ENCODE assay signal across 9 cellular contexts in genomic region chr12:30440826-30441602, GRCh38.
DNase-seq lines count a peak whose midpoint lies in the region; ATAC-seq, FAIRE-seq and TF ChIP-seq lines count a peak whose summit lies in the region.
"Had no signal": no experiment of that assay in that cellular context is flagged by ENCODE, and none has a peak within 500 bp of the region (broad histone marks: within the 10 kb centered on the region; RNA-seq: fewer than 3 reads in every experiment).

No MANE protein-coding gene starts in this region.

- no peak for FAIRE-seq in H54 (lab: Jason Lieb, UNC)

- H3K27me3 Mint-ChIP-seq in Calu3 (ENCODE audit: unreplicated experiment) (peaks cover 21% of the 10 kb centered on the region), T-helper 17 cell (peaks cover 14% of the 10 kb centered on the region)

- peak; percentile 30 for DNase-seq in Calu3
- DNase-seq in HL-60 (ENCODE audit: low read depth in 1 of 2, low spot score in 1 of 2), result no peak
- peak; percentile 52 for DNase-seq in SW480 (ENCODE audit: low spot score)
- DNase-seq in iris pigment epithelial cell (ENCODE audit: low read depth), result peak; percentile 58
- DNase-seq in T-helper 17 cell, result no peak
- no peak for DNase-seq in spleen
- DNase-seq in H54 (ENCODE audit: insufficient read length, low spot score), result no peak
- DNase-seq in omental fat pad (ENCODE audit: low spot score), result no peak
- DNase-seq: stimulated activated CD4-positive, alpha-beta T cell treated with anti-CD3 and anti-CD28 coated beads, Interleukin-4, amount 100 ng/mL, for 24 hours had no signal

- H3K36me3 Mint-ChIP-seq in Calu3 (ENCODE audit: insufficient read depth, unreplicated experiment) (no peaks in the 10 kb centered on the region), T-helper 17 cell (ENCODE audit: low read depth) (no peaks in the 10 kb centered on the region)

- TF ChIP-seq POLR2A in spleen (IDR thresholded peaks at IDR 0.05) (no peak), H54 (IDR thresholded peaks at IDR 0.05; ENCODE audit: low read depth, low read length) (no peak)

- no TSS peak for BruUV-seq in Calu3 (replicated peaks; lab: Mats Ljungman, UMichigan)

- H3K9me3 ChIP-seq in T-helper 17 cell (ENCODE audit: control insufficient read depth, low read length, poor library complexity, severe bottlenecking), result no peaks in the 10 kb centered on the region
- H3K9me3 ChIP-seq in spleen, result no peaks in the 10 kb centered on the region

- H3K27me3 ChIP-seq in HL-60 (ENCODE audit: insufficient read depth, poor library complexity, severe bottlenecking), result no peaks in the 10 kb centered on the region
- no peaks in the 10 kb centered on the region for H3K27me3 ChIP-seq in spleen (replicated peaks in 1 of 7)

- H3K36me3 ChIP-seq in spleen, result no peaks in the 10 kb centered on the region

- WGBS in spleen, 5 donors, result 79 to 90% (median 83%) methylated on average over 7 of the region's 7 CpGs

- intact Hi-C loops in Calu3 (cut with micrococcal nuclease; ENCODE audit: unreplicated experiment), result no loop called here
- intact Hi-C loops in spleen (cut with DNase I; ENCODE audit: low total_unique reads), result no loop called here

- ATAC-seq in T-helper 17 cell, result no peak
- no peak for ATAC-seq in omental fat pad (ENCODE audit: low FRiP score)

- no peak overlapping the region for H3K4me3 Mint-ChIP-seq in Calu3 (ENCODE audit: low read depth, unreplicated experiment)
- H3K4me3 Mint-ChIP-seq in T-helper 17 cell, result no peak overlapping the region

- no peaks in the 10 kb centered on the region for H3K9me3 Mint-ChIP-seq in Calu3 (ENCODE audit: low read depth, unreplicated experiment)

- H3K4me3 ChIP-seq in HL-60 (replicated peaks; ENCODE audit: insufficient read depth, low read length) (no peak overlapping the region), spleen (no peak overlapping the region)

- TF ChIP-seq CTCF in Calu3 (IDR thresholded peaks at IDR 0.05; ENCODE audit: unreplicated experiment) (peak; percentile 22), HL-60 (IDR thresholded peaks at IDR 0.05; ENCODE audit: insufficient read depth, low read length) (peak; percentile 23), spleen (IDR thresholded peaks at IDR 0.05 in 8 of 11, conservative IDR thresholded peaks at IDR 0.05 in 3 of 11) (no peak), omental fat pad (IDR thresholded peaks at IDR 0.05) (no peak)

- H3K4me1 Mint-ChIP-seq in Calu3 (ENCODE audit: low read depth, unreplicated experiment) (peaks cover 5% of the 10 kb centered on the region), T-helper 17 cell (no peaks in the 10 kb centered on the region)

- H3K27ac Mint-ChIP-seq in Calu3 (ENCODE audit: unreplicated experiment) (no peak overlapping the region), T-helper 17 cell (no peak overlapping the region)

- CTCF ChIA-PET in Calu3 (lab: Charles Lee), result interaction anchor here (0.6 to 1.1 kb wide), 4 partner anchors 16 to 373 kb away, joined by 3 to 9 read pairs (median 4); no protein-coding TSS in a partner anchor

- H3K27ac ChIP-seq in HL-60 (replicated peaks) (no peak overlapping the region), spleen (no peak overlapping the region)

- H3K4me1 ChIP-seq in spleen, result no peaks in the 10 kb centered on the region

Comparison
In these comparisons a context has a peak if more than half of its experiments do, and no peak if none do; other contexts are left out.
1. DNase-seq: peak in Calu3 (single experiment), SW480 (single experiment) and iris pigment epithelial cell (single experiment); none in HL-60 (0 of 2), T-helper 17 cell (0 of 3), spleen (single experiment), H54 (single experiment) and omental fat pad (single experiment).
2. CTCF ChIP-seq: peak in Calu3 (single experiment) and HL-60 (single experiment); none in spleen (0 of 11) and omental fat pad (0 of 3).